ENCODE assay signal across 11 cellular contexts in genomic region chr17:50218771-50219315, GRCh38. TPM values are rescaled to one million over a fixed set of nuclear protein-coding genes. Genes with fewer than 3 reads are reported as not detected.
DNase-seq lines count a peak whose midpoint lies in the region; ATAC-seq, FAIRE-seq and TF ChIP-seq lines count a peak whose summit lies in the region.
"Had no signal": no experiment of that assay in that cellular context is flagged by ENCODE, and none has a peak within 500 bp of the region (broad histone marks: within the 10 kb centered on the region; RNA-seq: fewer than 3 reads in every experiment).

No MANE protein-coding gene starts in this region.

- 40% methylated on average over 1 of the region's 1 CpG for WGBS in GM12878 (ENCODE audit: insufficient coverage, insufficient replicate concordance, low lambda C conversion rate, missing lambda C conversion rate)

- H3K27ac Mint-ChIP-seq in activated naive CD4-positive, alpha-beta T cell treated with anti-CD3 and anti-CD28 coated beads, Interleukin-2, amount 10 ng/mL, durations not matched to agents 7 days and 5 days, result peak overlapping the region; percentile 11

- TF ChIP-seq CTCF in GM12878 (IDR thresholded peaks at IDR 0.05 in 2 of 3, conservative IDR thresholded peaks at IDR 0.05 in 1 of 3; ENCODE audit: control insufficient read depth in 2 of 3, extremely low read depth in 1 of 3, insufficient read depth in 1 of 3, low read depth in 3 of 3, low read length in 3 of 3) (no peak), lower lobe of right lung (IDR thresholded peaks at IDR 0.05) (no peak), upper lobe of right lung (IDR thresholded peaks at IDR 0.05) (no peak)

- H3K4me3 ChIP-seq in GM12878 (no peak overlapping the region), lower lobe of right lung (no peak overlapping the region), upper lobe of right lung (no peak overlapping the region)
- H3K4me3 ChIP-seq: pancreas had no signal

- POLR2A ChIA-PET in GM12878 (lab: Charles Lee), result interaction anchor here (0.6 to 0.9 kb wide), 2 partner anchors 73 to 252 kb away, joined by 3 to 4 read pairs; no protein-coding TSS in a partner anchor

- intact Hi-C loops in GM12878 (cut with micrococcal nuclease; ENCODE audit: unreplicated experiment), result no loop called here
- intact Hi-C loops in lower lobe of right lung (cut with DNase I), result no loop called here
- intact Hi-C loops in upper lobe of right lung (cut with DNase I), result no loop called here

- SMC1A ChIA-PET in GM12878 (lab: Charles Lee; ENCODE audit: uncharacterized antibody, unreplicated experiment), result interaction anchor here (1.0 to 1.5 kb wide), 3 partner anchors 17 to 116 kb away, joined by 3 read pairs; no protein-coding TSS in a partner anchor

- DNase-seq in activated naive CD4-positive, alpha-beta T cell treated with anti-CD3 and anti-CD28 coated beads, Interleukin-2, amount 10 ng/mL, durations not matched to agents 7 days and 5 days, result no peak
- no peak for DNase-seq in activated naive CD4-positive, alpha-beta T cell treated with anti-CD3 and anti-CD28 coated beads, Interleukin-2, amount 50 U/mL, for 16 hours
- no peak for DNase-seq in GM12878 (ENCODE audit: low read depth, low spot score)
- DNase-seq in lower lobe of right lung, result no peak
- no peak for DNase-seq in upper lobe of right lung
- no peak for DNase-seq in cerebellum (ENCODE audit: low spot score)
- DNase-seq in OCI-M2 (lab: John Stamatoyannopoulos, UW; ENCODE audit: unreplicated experiment), result no peak
- DNase-seq in NK-92 treated with Interleukin-12 subunit alpha and Interleukin-12 subunit beta, amount 100 ng/mL, for 24 hours (lab: John Stamatoyannopoulos, UW), result no peak
- DNase-seq: pancreas had no signal

- H3K36me3 ChIP-seq in GM12878 (ENCODE audit: control insufficient read depth in 2 of 2, insufficient read depth in 2 of 2, low read length in 1 of 2), result no peaks in the 10 kb centered on the region
- no peaks in the 10 kb centered on the region for H3K36me3 ChIP-seq in lower lobe of right lung
- H3K36me3 ChIP-seq in upper lobe of right lung, result no peaks in the 10 kb centered on the region
- H3K36me3 ChIP-seq: pancreas had no signal

- BruUV-seq in GM12878 (replicated peaks; lab: Mats Ljungman, UMichigan), result no TSS peak

- RAD21 ChIA-PET in GM12878 (lab: Charles Lee; ENCODE audit: unreplicated experiment), result interaction anchor here (0.7 to 3.1 kb wide), 4 partner anchors 18 to 55 kb away, joined by 3 to 11 read pairs (median 4); partner anchors contain the start of genes COL1A1 and TMEM92

- no peak for TF ChIP-seq EP300 in GM12878 (IDR thresholded peaks at IDR 0.05; ENCODE audit: borderline replicate concordance in 1 of 2, control insufficient read depth in 1 of 2, low read depth in 2 of 2, low read length in 2 of 2)

- no peaks in the 10 kb centered on the region for H3K9me3 Mint-ChIP-seq in activated naive CD4-positive, alpha-beta T cell treated with anti-CD3 and anti-CD28 coated beads, Interleukin-2, amount 10 ng/mL, durations not matched to agents 7 days and 5 days

- H3K4me3 Mint-ChIP-seq in activated naive CD4-positive, alpha-beta T cell treated with anti-CD3 and anti-CD28 coated beads, Interleukin-2, amount 10 ng/mL, durations not matched to agents 7 days and 5 days, result no peak overlapping the region

- in situ Hi-C loops in GM12878 (cut with MboI), result no loop called here

- no peaks in the 10 kb centered on the region for H4K20me1 ChIP-seq in GM12878 (ENCODE audit: control insufficient read depth, insufficient read depth)

- FAIRE-seq in GM12878 (lab: Jason Lieb, UNC), result peak; percentile 7
- FAIRE-seq: A204.1, pancreas had no signal

- H2AFZ ChIP-seq in GM12878 (ENCODE audit: control insufficient read depth, low read depth, low read length), result no peak overlapping the region; the same call in 1 of the 2 replicates

- H3K79me2 ChIP-seq in GM12878 (ENCODE audit: control insufficient read depth, insufficient read depth, low read length), result no peaks in the 10 kb centered on the region

- H3K27ac ChIP-seq in GM12878 (ENCODE audit: control insufficient read depth, insufficient read depth), result no peak overlapping the region
- H3K27ac ChIP-seq in lower lobe of right lung, result peak overlapping the region; percentile 32
- H3K27ac ChIP-seq in upper lobe of right lung, result peak overlapping the region; percentile 63
- H3K27ac ChIP-seq: pancreas had no signal

- CTCF ChIA-PET in activated naive CD4-positive, alpha-beta T cell treated with anti-CD3 and anti-CD28 coated beads, Interleukin-2, amount 10 ng/mL, durations not matched to agents 7 days and 5 days (lab: Charles Lee), result interaction anchor here (0.8 to 1.3 kb wide), 4 partner anchors 13 to 53 kb away, joined by 3 to 4 read pairs (median 4); partner anchors contain the start of gene COL1A1
- CTCF ChIA-PET in GM12878 (lab: Yijun Ruan, JAX), result interaction anchor here (0.6 to 5.8 kb wide), 7 partner anchors 11 to 838 kb away, joined by 3 to 39 read pairs (median 4); partner anchors contain the start of gene COL1A1

- no peaks in the 10 kb centered on the region for H3K36me3 Mint-ChIP-seq in activated naive CD4-positive, alpha-beta T cell treated with anti-CD3 and anti-CD28 coated beads, Interleukin-2, amount 10 ng/mL, durations not matched to agents 7 days and 5 days

- no peaks in the 10 kb centered on the region for H3K27me3 ChIP-seq in GM12878 (replicated peaks in 1 of 2; ENCODE audit: control insufficient read depth in 2 of 2, insufficient read depth in 2 of 2, low read length in 1 of 2)
- H3K27me3 ChIP-seq in lower lobe of right lung (ENCODE audit: low read depth), result no peaks in the 10 kb centered on the region
- H3K27me3 ChIP-seq in upper lobe of right lung, result no peaks in the 10 kb centered on the region
- H3K27me3 ChIP-seq: pancreas had no signal

- ATAC-seq in GM12878, result peak; percentile 72
- ATAC-seq in lower lobe of right lung, result no peak
- no peak for ATAC-seq in upper lobe of right lung

- no peak for TF ChIP-seq POLR2A in GM12878 (IDR thresholded peaks at IDR 0.05; ENCODE audit: low read depth, low read length)

- H3K4me2 ChIP-seq in GM12878 (ENCODE audit: control insufficient read depth, insufficient read depth), result no peak overlapping the region

- no peak for TF ChIP-seq RAD21 in GM12878 (IDR thresholded peaks at IDR 0.05; ENCODE audit: insufficient read depth, low read depth, low read length)

- peaks cover 46% of the 10 kb centered on the region for H3K27me3 Mint-ChIP-seq in activated naive CD4-positive, alpha-beta T cell treated with anti-CD3 and anti-CD28 coated beads, Interleukin-2, amount 10 ng/mL, durations not matched to agents 7 days and 5 days

- H3K4me1 Mint-ChIP-seq in activated naive CD4-positive, alpha-beta T cell treated with anti-CD3 and anti-CD28 coated beads, Interleukin-2, amount 10 ng/mL, durations not matched to agents 7 days and 5 days, result peaks cover 17% of the 10 kb centered on the region

- no peaks in the 10 kb centered on the region for H3K9me3 ChIP-seq in GM12878 (replicated peaks; ENCODE audit: control insufficient read depth, insufficient read depth, low read length)
- no peaks in the 10 kb centered on the region for H3K9me3 ChIP-seq in lower lobe of right lung
- no peaks in the 10 kb centered on the region for H3K9me3 ChIP-seq in upper lobe of right lung
- H3K9me3 ChIP-seq: pancreas had no signal

- no peak overlapping the region for H3K9ac ChIP-seq in GM12878 (ENCODE audit: control insufficient read depth, insufficient read depth, low read length)

- peaks cover 11% of the 10 kb centered on the region for H3K4me1 ChIP-seq in GM12878 (ENCODE audit: control insufficient read depth, insufficient read depth, low read length)
- peaks cover 47% of the 10 kb centered on the region for H3K4me1 ChIP-seq in lower lobe of right lung
- H3K4me1 ChIP-seq in upper lobe of right lung, result peaks cover 50% of the 10 kb centered on the region

RNA-seq across cellular contexts. Expression of gene COL1A1, which starts 17.4 kb away (rescaled TPM):
- 43.7 and 49.7 TPM in 2 replicates for total RNA-seq in GM12878 (2013; cell fraction: nucleolus; rRNA removed)
- total RNA-seq in GM12878 (2014; rRNA removed) (0.79 and 1.1 TPM in 2 replicates), GM12878 (2014; rRNA removed; fragmentation: Illumina TruSeq; extraction: Trizol) (0.55 and 1.2 TPM in 2 replicates), GM12878 (2021) (6.1 and 7.7 TPM in 2 replicates), lower lobe of right lung (142 TPM), upper lobe of right lung (154 TPM), cerebellum (61.2 TPM)
- polyA plus RNA-seq in GM12878 (2011; ENCODE audit: low read depth), result 1.5 TPM
- polyA plus RNA-seq in GM12878 (2011; rRNA removed) (1.9 and 2.9 TPM in 2 replicates), GM12878 (2014; fragmentation: Illumina TruSeq; extraction: Trizol) (0.54 and 1.9 TPM in 2 replicates), GM12878 (2014; fragmentation: Nextera tagmentation; extraction: Ambion mirVana) (under 1 TPM; 0.18 to 0.32 TPM), GM12878 (2014; rRNA removed) (3.5 and 3.9 TPM in 2 replicates), GM12878 (2016; fragmentation: Nextera tagmentation; extraction: Ambion mirVana) (1 to 10 TPM; 2.7 to 4.3 TPM)
- 2.8 TPM in 2 replicates for polyA plus RNA-seq in GM12878 (2011; cell fraction: cytosol; rRNA removed)
- polyA plus RNA-seq in GM12878 (2011; cell fraction: nucleus; rRNA removed), result 67.6 and 84.9 TPM in 2 replicates
- 2.7 and 4.3 TPM in 2 replicates for polyA plus RNA-seq in GM12878 (2012)
- polyA minus RNA-seq in GM12878 (2011; rRNA and poly(A)+ RNA removed), result 4.6 and 8.9 TPM in 2 replicates
- polyA minus RNA-seq in GM12878 (2011; cell fraction: cytosol; rRNA and poly(A)+ RNA removed), result 2.3 and 2.5 TPM in 2 replicates
- 24.8 and 32.3 TPM in 2 replicates for polyA minus RNA-seq in GM12878 (2011; cell fraction: nucleus; rRNA and poly(A)+ RNA removed)

RNA-seq across cellular contexts. Expression of gene SGCA, which starts 53.0 kb away (rescaled TPM):
- total RNA-seq in GM12878 (2013; cell fraction: nucleolus; rRNA removed), result 1.9 and 2.9 TPM in 2 replicates
- 0.11 and 0.68 TPM in 2 replicates for total RNA-seq in GM12878 (2014; rRNA removed)
- 0.27 TPM in 1 of 2 replicates, not detected in the other for total RNA-seq in GM12878 (2014; rRNA removed; fragmentation: Illumina TruSeq; extraction: Trizol)
- total RNA-seq in GM12878 (2021), result 0.51 and 0.56 TPM in 2 replicates
- polyA plus RNA-seq in GM12878 (2011; ENCODE audit: low read depth), result 0.52 TPM
- 0.24 and 0.81 TPM in 2 replicates for polyA plus RNA-seq in GM12878 (2011; rRNA removed)
- polyA plus RNA-seq in GM12878 (2011; cell fraction: cytosol; rRNA removed), result 0.54 and 1.2 TPM in 2 replicates
- polyA plus RNA-seq in GM12878 (2011; cell fraction: nucleus; rRNA removed), result 3.6 and 4.5 TPM in 2 replicates
- 1.2 and 1.9 TPM in 2 replicates for polyA plus RNA-seq in GM12878 (2012)
- 0.24 TPM in 1 of 2 replicates, not detected in the other for polyA plus RNA-seq in GM12878 (2014; fragmentation: Illumina TruSeq; extraction: Trizol)
- under 1 TPM in 1 of 2 experiments, not detected in 1; 0.13 TPM for polyA plus RNA-seq in GM12878 (2014; fragmentation: Nextera tagmentation; extraction: Ambion mirVana)
- 0.25 and 2.2 TPM in 2 replicates for polyA plus RNA-seq in GM12878 (2014; rRNA removed)
- under 1 TPM in 1 of 2 experiments, not detected in 1; 0.50 TPM for polyA plus RNA-seq in GM12878 (2016; fragmentation: Nextera tagmentation; extraction: Ambion mirVana)
- 0.29 and 1.1 TPM in 2 replicates for polyA minus RNA-seq in GM12878 (2011; rRNA and poly(A)+ RNA removed)
- not detected in 2 replicates for polyA minus RNA-seq in GM12878 (2011; cell fraction: cytosol; rRNA and poly(A)+ RNA removed)
- 0.36 TPM in 1 of 2 replicates, not detected in the other for polyA minus RNA-seq in GM12878 (2011; cell fraction: nucleus; rRNA and poly(A)+ RNA removed)
- 9.1 TPM for total RNA-seq in lower lobe of right lung
- total RNA-seq in upper lobe of right lung, result 27.8 TPM
- total RNA-seq in cerebellum, result not detected
- total RNA-seq: dermis microvascular lymphatic vessel endothelial cell had no signal

RNA-seq across cellular contexts. Expression of gene TMEM92, which starts 55.4 kb away (rescaled TPM):
- not detected in 2 replicates for total RNA-seq in GM12878 (2013; cell fraction: nucleolus; rRNA removed)
- 0.05 and 0.73 TPM in 2 replicates for total RNA-seq in GM12878 (2014; rRNA removed)
- total RNA-seq in GM12878 (2014; rRNA removed; fragmentation: Illumina TruSeq; extraction: Trizol), result 0.14 and 0.27 TPM in 2 replicates
- total RNA-seq in GM12878 (2021), result 0.21 and 0.27 TPM in 2 replicates
- polyA plus RNA-seq in GM12878 (2011; ENCODE audit: low read depth), result not detected
- 0.82 and 1.2 TPM in 2 replicates for polyA plus RNA-seq in GM12878 (2011; rRNA removed)
- 2.3 and 3.7 TPM in 2 replicates for polyA plus RNA-seq in GM12878 (2011; cell fraction: cytosol; rRNA removed)
- 1.3 and 2.1 TPM in 2 replicates for polyA plus RNA-seq in GM12878 (2011; cell fraction: nucleus; rRNA removed)
- polyA plus RNA-seq in GM12878 (2012), result 0.28 TPM in 1 of 2 replicates, not detected in the other
- 0.37 and 0.40 TPM in 2 replicates for polyA plus RNA-seq in GM12878 (2014; fragmentation: Illumina TruSeq; extraction: Trizol)
- polyA plus RNA-seq in GM12878 (2014; fragmentation: Nextera tagmentation; extraction: Ambion mirVana), result under 1 TPM; 0.16 to 0.22 TPM
- polyA plus RNA-seq in GM12878 (2014; rRNA removed), result 0.27 and 0.79 TPM in 2 replicates
- under 1 TPM; 0.11 to 0.56 TPM for polyA plus RNA-seq in GM12878 (2016; fragmentation: Nextera tagmentation; extraction: Ambion mirVana)
- polyA minus RNA-seq in GM12878 (2011; rRNA and poly(A)+ RNA removed), result 0.95 and 2.5 TPM in 2 replicates
- 0.62 and 5.1 TPM in 2 replicates for polyA minus RNA-seq in GM12878 (2011; cell fraction: cytosol; rRNA and poly(A)+ RNA removed)
- 0.67 and 1.2 TPM in 2 replicates for polyA minus RNA-seq in GM12878 (2011; cell fraction: nucleus; rRNA and poly(A)+ RNA removed)
- 9.2 TPM for total RNA-seq in lower lobe of right lung
- 11.3 TPM for total RNA-seq in upper lobe of right lung
- not detected for total RNA-seq in cerebellum
- total RNA-seq: dermis microvascular lymphatic vessel endothelial cell had no signal
